Comparison of ENCODE assay signal across 10 cellular contexts in genomic region chr2:173028141-173028540, GRCh38. TPM values are rescaled to one million over a fixed set of nuclear protein-coding genes. Genes with fewer than 3 reads are reported as not detected.
DNase-seq lines count a peak whose midpoint lies in the region; ATAC-seq, FAIRE-seq and TF ChIP-seq lines count a peak whose summit lies in the region.
"Had no signal": no experiment of that assay in that cellular context is flagged by ENCODE, and none has a peak within 500 bp of the region (broad histone marks: within the 10 kb centered on the region; RNA-seq: fewer than 3 reads in every experiment).

No MANE protein-coding gene starts in this region.

- H3K4me3 Mint-ChIP-seq in chondrocyte (ENCODE audit: unreplicated experiment) = no peak overlapping the region
- H3K4me3 Mint-ChIP-seq: activated CD8-positive, alpha-beta memory T cell treated with anti-CD3 and anti-CD28 coated beads, Interleukin-2, amount 10 ng/mL, durations not matched to agents 7 days and 5 days; activated naive CD4-positive, alpha-beta T cell treated with anti-CD3 and anti-CD28 coated beads, Interleukin-2, amount 50 U/mL, for 24 hours had no signal

- TF ChIP-seq POLR2A in suprapubic skin (IDR thresholded peaks at IDR 0.05) (no peak), GM12892 (IDR thresholded peaks at IDR 0.05; ENCODE audit: low read depth, low read length) (no peak)

- H3K9me3 ChIP-seq in suprapubic skin = no peaks in the 10 kb centered on the region

- no peaks in the 10 kb centered on the region for H4K20me1 ChIP-seq in KMS-11 (ENCODE audit: insufficient read depth)

- H3K36me3 Mint-ChIP-seq in chondrocyte (ENCODE audit: low read depth) = peaks cover 2% of the 10 kb centered on the region
- H3K36me3 Mint-ChIP-seq: activated CD8-positive, alpha-beta memory T cell treated with anti-CD3 and anti-CD28 coated beads, Interleukin-2, amount 10 ng/mL, durations not matched to agents 7 days and 5 days; activated naive CD4-positive, alpha-beta T cell treated with anti-CD3 and anti-CD28 coated beads, Interleukin-2, amount 50 U/mL, for 24 hours had no signal

- H3K9me3 Mint-ChIP-seq in chondrocyte (ENCODE audit: low read depth) = no peaks in the 10 kb centered on the region
- H3K9me3 Mint-ChIP-seq: activated naive CD4-positive, alpha-beta T cell treated with anti-CD3 and anti-CD28 coated beads, Interleukin-2, amount 50 U/mL, for 24 hours had no signal

- no peak overlapping the region for H3K4me3 ChIP-seq in KMS-11 (IDR thresholded peaks at IDR 0.05; ENCODE audit: insufficient read depth, low read depth, low read length)
- H3K4me3 ChIP-seq in suprapubic skin = no peak overlapping the region

- H2AFZ ChIP-seq in KMS-11 (ENCODE audit: low read depth) = 0 out of 2 replicates have a peak overlapping the region, but pooled peaks have one; percentile 7

- ATAC-seq in HG03159 (IDR thresholded peaks at IDR 0.05; ENCODE audit: unreplicated experiment) = no peak

- no peaks in the 10 kb centered on the region for H3K27me3 ChIP-seq in KMS-11 (ENCODE audit: insufficient read depth, low read depth)
- H3K27me3 ChIP-seq in layer of hippocampus (ENCODE audit: control insufficient read depth, insufficient read depth, low read length) = no peaks in the 10 kb centered on the region
- H3K27me3 ChIP-seq in suprapubic skin = no peaks in the 10 kb centered on the region

- no peaks in the 10 kb centered on the region for H3K79me2 ChIP-seq in KMS-11 (ENCODE audit: insufficient read depth, low read depth)

- FAIRE-seq in GM12892 (lab: Jason Lieb, UNC) = no peak

- no peak overlapping the region for H3K4me2 ChIP-seq in KMS-11

- H3K36me3 ChIP-seq in KMS-11 (ENCODE audit: insufficient read depth) (no peaks in the 10 kb centered on the region), suprapubic skin (no peaks in the 10 kb centered on the region)

- no peak overlapping the region for H3K27ac ChIP-seq in KMS-11
- peak overlapping the region; percentile 10 for H3K27ac ChIP-seq in layer of hippocampus (ENCODE audit: low read depth, low read length)
- H3K27ac ChIP-seq in suprapubic skin = peak overlapping the region; percentile 10

- H3K27ac Mint-ChIP-seq in chondrocyte (ENCODE audit: unreplicated experiment) = peak overlapping the region; percentile 6
- H3K27ac Mint-ChIP-seq: activated CD8-positive, alpha-beta memory T cell treated with anti-CD3 and anti-CD28 coated beads, Interleukin-2, amount 10 ng/mL, durations not matched to agents 7 days and 5 days; activated naive CD4-positive, alpha-beta T cell treated with anti-CD3 and anti-CD28 coated beads, Interleukin-2, amount 50 U/mL, for 24 hours had no signal

- no peaks in the 10 kb centered on the region for H3K27me3 Mint-ChIP-seq in chondrocyte (ENCODE audit: low read depth)
- H3K27me3 Mint-ChIP-seq: activated naive CD4-positive, alpha-beta T cell treated with anti-CD3 and anti-CD28 coated beads, Interleukin-2, amount 50 U/mL, for 24 hours had no signal

- TF ChIP-seq CTCF in KMS-11 (conservative IDR thresholded peaks at IDR 0.05; ENCODE audit: low read depth, low read length) (no peak), chondrocyte (IDR thresholded peaks at IDR 0.05) (no peak), suprapubic skin (IDR thresholded peaks at IDR 0.05) (no peak)

- H3K4me1 ChIP-seq in KMS-11 (ENCODE audit: low read depth, poor library complexity, severe bottlenecking) (no peaks in the 10 kb centered on the region), suprapubic skin (peaks cover 12% of the 10 kb centered on the region)

- WGBS in suprapubic skin = 68% methylated on average over 1 of the region's 1 CpG

- DNase-seq in chondrocyte (ENCODE audit: low spot score) = no peak
- no peak for DNase-seq in suprapubic skin (ENCODE audit: low spot score in 2 of 2)
- no peak for DNase-seq in GM12892 (ENCODE audit: insufficient read length)
- DNase-seq in HuH-7.5 (ENCODE audit: low spot score) = no peak
- no peak for DNase-seq in stimulated activated naive CD4-positive, alpha-beta T cell (lab: John Stamatoyannopoulos, UW)

- peaks cover 22% of the 10 kb centered on the region for H3K4me1 Mint-ChIP-seq in chondrocyte (ENCODE audit: low read depth)
- H3K4me1 Mint-ChIP-seq: activated CD8-positive, alpha-beta memory T cell treated with anti-CD3 and anti-CD28 coated beads, Interleukin-2, amount 10 ng/mL, durations not matched to agents 7 days and 5 days; activated naive CD4-positive, alpha-beta T cell treated with anti-CD3 and anti-CD28 coated beads, Interleukin-2, amount 50 U/mL, for 24 hours had no signal

- no peak for TF ChIP-seq EP300 in suprapubic skin (IDR thresholded peaks at IDR 0.05)

- no peak overlapping the region for H3K9ac ChIP-seq in KMS-11

RNA-seq across cellular contexts. Expression of gene MAP3K20, which starts 47.5 kb away (rescaled TPM):
- total RNA-seq in chondrocyte (55.7 to 68.5 TPM (median 68.1 TPM) in 3 replicates), suprapubic skin (10 to 100 TPM; 26.2 to 40.3 (median 33.6) TPM)
- polyA plus RNA-seq in GM12892 (2012; ENCODE audit: missing spikeins) = 11.1 TPM
